Comparison of ENCODE assay signal across 8 cellular contexts in genomic region chr3:51637941-51638471, GRCh38. TPM values are rescaled to one million over a fixed set of nuclear protein-coding genes. Genes with fewer than 3 reads are reported as not detected.
DNase-seq lines count a peak whose midpoint lies in the region; ATAC-seq and TF ChIP-seq lines count a peak whose summit lies in the region.

No MANE protein-coding gene starts in this region.

- H3K4me1 ChIP-seq in OCI-LY3 (ENCODE audit: low read length) (no peaks in the 10 kb centered on the region), right lobe of liver (peaks cover 0 to 16% (median 0%) of the 10 kb centered on the region in 4 donors), uterus (no peaks in the 10 kb centered on the region)

- no peaks in the 10 kb centered on the region for H3K9me3 ChIP-seq in OCI-LY3 (ENCODE audit: insufficient read depth, low read length)
- H3K9me3 ChIP-seq in right lobe of liver, result no peaks in the 10 kb centered on the region
- no peaks in the 10 kb centered on the region for H3K9me3 ChIP-seq in uterus

- no peak for DNase-seq in AG04449 (ENCODE audit: low read depth, low spot score)
- peak; percentile 72 for DNase-seq in MCF 10A (ENCODE audit: unreplicated experiment)
- peak in 2 of 3 donors; percentile 31 to 55 for DNase-seq in right lobe of liver
- DNase-seq in uterus, result no peak

- H3K27ac ChIP-seq in OCI-LY3 (ENCODE audit: low read length) (no peak overlapping the region), right lobe of liver (no peak overlapping the region), uterus (no peak overlapping the region)

- H3K36me3 Mint-ChIP-seq in MCF 10A (ENCODE audit: insufficient read depth, unreplicated experiment), result peaks cover 69% of the 10 kb centered on the region

- H3K79me2 ChIP-seq in OCI-LY3 (ENCODE audit: low read length), result no peaks in the 10 kb centered on the region

- POLR2A ChIA-PET in AG04449 (lab: Yijun Ruan, JAX) (no interaction called here), MCF 10A (lab: Yijun Ruan, JAX) (no interaction called here)

- WGBS in right lobe of liver (ENCODE audit: insufficient coverage, low coverage, low lambda C conversion rate, missing lambda C conversion rate), result 60% methylated on average over 6 of the region's 6 CpGs

- no peak overlapping the region for H3K4me3 ChIP-seq in AG04449 (ENCODE audit: low read depth, low read length)
- no peak overlapping the region for H3K4me3 ChIP-seq in OCI-LY3 (ENCODE audit: low read length)
- no peak overlapping the region for H3K4me3 ChIP-seq in right lobe of liver
- H3K4me3 ChIP-seq in uterus, result no peak overlapping the region

- H3K4me2 ChIP-seq in OCI-LY3 (ENCODE audit: low read length), result no peak overlapping the region

- H3K27me3 Mint-ChIP-seq in MCF 10A (ENCODE audit: insufficient read depth, unreplicated experiment), result no peaks in the 10 kb centered on the region

- ATAC-seq in HG03439 (IDR thresholded peaks at IDR 0.05; ENCODE audit: unreplicated experiment), result peak; percentile 73
- ATAC-seq in right lobe of liver, result peak; percentile 84 to 96 (median 92)
- no peak for ATAC-seq in HG02938 (IDR thresholded peaks at IDR 0.05; ENCODE audit: unreplicated experiment)

- CTCF ChIA-PET in AG04449 (lab: Yijun Ruan, JAX) (interaction anchor here (0.8 to 11.9 kb wide), 10 partner anchors 8 to 137 kb away, joined by 3 to 88 read pairs (median 5); partner anchors contain the start of genes DCAF1 and TEX264), MCF 10A (lab: Yijun Ruan, JAX) (interaction anchor here (0.6 to 1.3 kb wide), 8 partner anchors 15 to 337 kb away, joined by 3 to 5 read pairs (median 4); partner anchors contain the start of gene ABHD14A)

- intact Hi-C loops in MCF 10A (cut with micrococcal nuclease) (loop anchor here (1.0 kb wide), 2 partner anchors 44 to 136 kb away; no protein-coding TSS in a partner anchor), right lobe of liver (cut with DNase I) (loop anchor here (5.0 to 10.0 kb wide), 2 partner anchors 133 to 136 kb away; partner anchors contain the start of gene DCAF1 (in 2 of the 2)), uterus (cut with DNase I; ENCODE audit: low total_unique reads) (no loop called here)

- H2AFZ ChIP-seq in OCI-LY3 (ENCODE audit: low read depth, low read length), result no peak overlapping the region

- no peak overlapping the region for H3K27ac Mint-ChIP-seq in MCF 10A (ENCODE audit: low read depth, unreplicated experiment)

- BruUV-seq in MCF 10A (replicated peaks; lab: Mats Ljungman, UMichigan), result no TSS peak

- H3K27me3 ChIP-seq in OCI-LY3 (ENCODE audit: low read depth, low read length) (no peaks in the 10 kb centered on the region), right lobe of liver (no peaks in the 10 kb centered on the region), uterus (no peaks in the 10 kb centered on the region)

- H3K36me3 ChIP-seq in OCI-LY3 (replicated peaks; ENCODE audit: low read depth, low read length), result peaks cover 47% of the 10 kb centered on the region
- H3K36me3 ChIP-seq in right lobe of liver, result peaks cover 0 to 96% (median 27%) of the 10 kb centered on the region in 4 donors
- peaks cover 0 to 3% of the 10 kb centered on the region in 2 donors for H3K36me3 ChIP-seq in uterus

- H3K9ac ChIP-seq in OCI-LY3 (ENCODE audit: low read length), result no peak overlapping the region

- no peaks in the 10 kb centered on the region for H3K9me3 Mint-ChIP-seq in MCF 10A (ENCODE audit: unreplicated experiment)

- no peaks in the 10 kb centered on the region for H4K20me1 ChIP-seq in OCI-LY3 (ENCODE audit: insufficient read depth, low read length)

- no peak for TF ChIP-seq POLR2A in right lobe of liver (IDR thresholded peaks at IDR 0.05)
- TF ChIP-seq POLR2A in uterus (IDR thresholded peaks at IDR 0.05), result no peak

- H3K4me1 Mint-ChIP-seq in MCF 10A (ENCODE audit: insufficient read depth, unreplicated experiment), result no peaks in the 10 kb centered on the region

- no peak overlapping the region for H3K4me3 Mint-ChIP-seq in MCF 10A (ENCODE audit: unreplicated experiment)

- TF ChIP-seq CTCF in AG04449 (IDR thresholded peaks at IDR 0.05; ENCODE audit: insufficient read depth, low read length, missing control alignments) (peak; percentile 85), GM12873 (IDR thresholded peaks at IDR 0.05; ENCODE audit: insufficient read depth, low read depth, low read length, missing control alignments) (peak; percentile 86), OCI-LY3 (IDR thresholded peaks at IDR 0.05; ENCODE audit: low read depth, low read length) (peak; percentile 67), MCF 10A (IDR thresholded peaks at IDR 0.05; ENCODE audit: unreplicated experiment) (peak; percentile 84), right lobe of liver (IDR thresholded peaks at IDR 0.05) (peak; percentile 77 to 85 (median 83)), uterus (IDR thresholded peaks at IDR 0.05) (peak in 3 of 4 experiments; percentile 24 to 39 (median 30))

RNA-seq across cellular contexts. Expression of gene TEX264, which starts 33.0 kb away (rescaled TPM):
- total RNA-seq in MCF 10A (2022) (41.3 and 46.4 TPM in 2 replicates), right lobe of liver (10 to 100 TPM; 26.5 to 67.0 (median 40.8) TPM), uterus (10 to 100 TPM; 35.3 to 74.8 (median 48.8) TPM)

Comparison
In these comparisons a context has a peak if more than half of its experiments do, and no peak if none do; other contexts are left out.
1. DNase-seq: peak in MCF 10A (single experiment) and right lobe of liver (2 of 3); none in AG04449 (single experiment) and uterus (0 of 2).
2. CTCF ChIP-seq: peak in every context shown above with its lines; median percentile 86 in GM12873; 85 in AG04449; 84 in MCF 10A; 83 in right lobe of liver; 67 in OCI-LY3; 30 in uterus.